ENCODE assay signal across 8 cellular contexts in genomic region chr3:12947504-12948369, GRCh38.
DNase-seq lines count a peak whose midpoint lies in the region; ATAC-seq and TF ChIP-seq lines count a peak whose summit lies in the region.

No MANE protein-coding gene starts in this region.

- TF ChIP-seq CTCF in WTC11 (IDR thresholded peaks at IDR 0.05), result no peak
- peak; percentile 45 for TF ChIP-seq CTCF in type B pancreatic cell (conservative IDR thresholded peaks at IDR 0.05)

- H3K27me3 Mint-ChIP-seq in activated T-cell treated with anti-CD3 and anti-CD28 coated beads, Interleukin-2, amount 50 U/mL, for 24 hours, result no peaks in the 10 kb centered on the region
- no peaks in the 10 kb centered on the region for H3K27me3 Mint-ChIP-seq in activated T-cell treated with anti-CD3 and anti-CD28 coated beads, Interleukin-2, amount 50 U/mL, for 4 hours (ENCODE audit: low read depth)
- no peaks in the 10 kb centered on the region for H3K27me3 Mint-ChIP-seq in WTC11 (ENCODE audit: low read depth)
- no peaks in the 10 kb centered on the region for H3K27me3 Mint-ChIP-seq in type B pancreatic cell

- no peak overlapping the region for H3K4me3 Mint-ChIP-seq in activated T-cell treated with anti-CD3 and anti-CD28 coated beads, Interleukin-2, amount 50 U/mL, for 24 hours
- no peak overlapping the region for H3K4me3 Mint-ChIP-seq in activated T-cell treated with anti-CD3 and anti-CD28 coated beads, Interleukin-2, amount 50 U/mL, for 4 hours
- H3K4me3 Mint-ChIP-seq in WTC11 (no peak overlapping the region), type B pancreatic cell (no peak overlapping the region)

- H3K36me3 Mint-ChIP-seq in activated T-cell treated with anti-CD3 and anti-CD28 coated beads, Interleukin-2, amount 50 U/mL, for 24 hours (ENCODE audit: low read depth), result peaks cover 2% of the 10 kb centered on the region
- H3K36me3 Mint-ChIP-seq in activated T-cell treated with anti-CD3 and anti-CD28 coated beads, Interleukin-2, amount 50 U/mL, for 4 hours (ENCODE audit: insufficient read depth), result no peaks in the 10 kb centered on the region
- H3K36me3 Mint-ChIP-seq in WTC11 (no peaks in the 10 kb centered on the region), type B pancreatic cell (no peaks in the 10 kb centered on the region)

- H3K9me3 Mint-ChIP-seq in activated T-cell treated with anti-CD3 and anti-CD28 coated beads, Interleukin-2, amount 50 U/mL, for 24 hours, result no peaks in the 10 kb centered on the region
- H3K9me3 Mint-ChIP-seq in activated T-cell treated with anti-CD3 and anti-CD28 coated beads, Interleukin-2, amount 50 U/mL, for 4 hours, result no peaks in the 10 kb centered on the region
- H3K9me3 Mint-ChIP-seq in WTC11 (no peaks in the 10 kb centered on the region), type B pancreatic cell (no peaks in the 10 kb centered on the region)

- no peak for ATAC-seq in activated T-cell treated with anti-CD3 and anti-CD28 coated beads, Interleukin-2, amount 50 U/mL, for 4 hours
- peak; percentile 57 for ATAC-seq in WTC11
- ATAC-seq in GM21825 (IDR thresholded peaks at IDR 0.05; ENCODE audit: unreplicated experiment), result no peak

- POLR2A ChIA-PET in WTC11 (lab: Charles Lee), result no interaction called here

- CTCF ChIA-PET in WTC11 (lab: Charles Lee), result interaction anchor here (0.5 to 2.6 kb wide), 20 partner anchors 9 to 145 kb away, joined by 3 to 12 read pairs (median 4); no protein-coding TSS in a partner anchor

- H3K4me1 Mint-ChIP-seq in activated T-cell treated with anti-CD3 and anti-CD28 coated beads, Interleukin-2, amount 50 U/mL, for 24 hours (ENCODE audit: low read depth), result peaks cover 54% of the 10 kb centered on the region
- H3K4me1 Mint-ChIP-seq in activated T-cell treated with anti-CD3 and anti-CD28 coated beads, Interleukin-2, amount 50 U/mL, for 4 hours (ENCODE audit: low read depth), result peaks cover 46% of the 10 kb centered on the region
- H3K4me1 Mint-ChIP-seq in WTC11 (peaks cover 12% of the 10 kb centered on the region), type B pancreatic cell (ENCODE audit: unreplicated experiment) (peaks cover 38% of the 10 kb centered on the region)

- DNase-seq in activated T-cell treated with anti-CD3 and anti-CD28 coated beads, Interleukin-2, amount 50 U/mL, for 24 hours, result no peak
- no peak for DNase-seq in activated T-cell treated with anti-CD3 and anti-CD28 coated beads, Interleukin-2, amount 50 U/mL, for 4 hours
- DNase-seq in WTC11 (ENCODE audit: low spot score) (no peak), iPS-NIHi11 (ENCODE audit: low spot score) (peak; percentile 67), type B pancreatic cell (ENCODE audit: extremely low spot score, unreplicated experiment) (no peak), NCI-H82 treated with DMSO at 0.1 percent for 48 hours (lab: John Stamatoyannopoulos, UW; ENCODE audit: unreplicated experiment) (no peak), Ammon's horn (ENCODE audit: low spot score) (no peak)

- peak overlapping the region; percentile 95 for H3K27ac Mint-ChIP-seq in activated T-cell treated with anti-CD3 and anti-CD28 coated beads, Interleukin-2, amount 50 U/mL, for 24 hours
- H3K27ac Mint-ChIP-seq in WTC11 (no peak overlapping the region), type B pancreatic cell (peak overlapping the region; percentile 36)

TF ChIP-seq in WTC11, 78 proteins besides CTCF, POLR2A, EP300 and RAD21:
- no peak for TF ChIP-seq GTF2I (CRISPR knock-in tag; conservative IDR thresholded peaks at IDR 0.05)
- TF ChIP-seq, protein P1, sequence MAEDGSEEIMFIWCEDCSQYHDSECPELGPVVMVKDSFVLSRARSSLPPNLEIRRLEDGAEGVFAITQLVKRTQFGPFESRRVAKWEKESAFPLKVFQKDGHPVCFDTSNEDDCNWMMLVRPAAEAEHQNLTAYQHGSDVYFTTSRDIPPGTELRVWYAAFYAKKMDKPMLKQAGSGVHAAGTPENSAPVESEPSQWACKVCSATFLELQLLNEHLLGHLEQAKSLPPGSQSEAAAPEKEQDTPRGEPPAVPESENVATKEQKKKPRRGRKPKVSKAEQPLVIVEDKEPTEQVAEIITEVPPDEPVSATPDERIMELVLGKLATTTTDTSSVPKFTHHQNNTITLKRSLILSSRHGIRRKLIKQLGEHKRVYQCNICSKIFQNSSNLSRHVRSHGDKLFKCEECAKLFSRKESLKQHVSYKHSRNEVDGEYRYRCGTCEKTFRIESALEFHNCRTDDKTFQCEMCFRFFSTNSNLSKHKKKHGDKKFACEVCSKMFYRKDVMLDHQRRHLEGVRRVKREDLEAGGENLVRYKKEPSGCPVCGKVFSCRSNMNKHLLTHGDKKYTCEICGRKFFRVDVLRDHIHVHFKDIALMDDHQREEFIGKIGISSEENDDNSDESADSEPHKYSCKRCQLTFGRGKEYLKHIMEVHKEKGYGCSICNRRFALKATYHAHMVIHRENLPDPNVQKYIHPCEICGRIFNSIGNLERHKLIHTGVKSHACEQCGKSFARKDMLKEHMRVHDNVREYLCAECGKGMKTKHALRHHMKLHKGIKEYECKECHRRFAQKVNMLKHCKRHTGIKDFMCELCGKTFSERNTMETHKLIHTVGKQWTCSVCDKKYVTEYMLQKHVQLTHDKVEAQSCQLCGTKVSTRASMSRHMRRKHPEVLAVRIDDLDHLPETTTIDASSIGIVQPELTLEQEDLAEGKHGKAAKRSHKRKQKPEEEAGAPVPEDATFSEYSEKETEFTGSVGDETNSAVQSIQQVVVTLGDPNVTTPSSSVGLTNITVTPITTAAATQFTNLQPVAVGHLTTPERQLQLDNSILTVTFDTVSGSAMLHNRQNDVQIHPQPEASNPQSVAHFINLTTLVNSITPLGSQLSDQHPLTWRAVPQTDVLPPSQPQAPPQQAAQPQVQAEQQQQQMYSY (CRISPR knock-in tag; IDR thresholded peaks at IDR 0.05), result no peak
